Comparison of ENCODE assay signal across 8 cellular contexts in genomic region chr15:74614744-74615312, GRCh38. TPM values are rescaled to one million over a fixed set of nuclear protein-coding genes. Genes with fewer than 3 reads are reported as not detected.
DNase-seq lines count a peak whose midpoint lies in the region; ATAC-seq and TF ChIP-seq lines count a peak whose summit lies in the region.

No MANE protein-coding gene starts in this region.

- ATAC-seq in GM21423 (IDR thresholded peaks at IDR 0.05; ENCODE audit: unreplicated experiment), result peak; percentile 44
- peak; percentile 57 for ATAC-seq in activated naive CD8-positive, alpha-beta T cell treated with anti-CD3 and anti-CD28 coated beads, Interleukin-2, amount 50 U/mL, for 24 hours
- ATAC-seq in left cardiac atrium, result peak; percentile 83 to 84

- peaks cover 15% of the 10 kb centered on the region; the same call in 1 of the 2 replicates for H4K20me1 ChIP-seq in SU-DHL-6 (ENCODE audit: low read depth, low read length)

- no peaks in the 10 kb centered on the region for H3K9me3 ChIP-seq in Caco-2
- no peaks in the 10 kb centered on the region for H3K9me3 ChIP-seq in SU-DHL-6 (ENCODE audit: insufficient read depth, low read length)
- H3K9me3 ChIP-seq in vagina, result no peaks in the 10 kb centered on the region

- peak overlapping the region; percentile 92 for H3K9ac ChIP-seq in SU-DHL-6 (ENCODE audit: low read length)

- TSS peak; percentile 86 for BruUV-seq in Caco-2 (replicated peaks; lab: Mats Ljungman, UMichigan)

- H3K9me2 ChIP-seq in SU-DHL-6 (replicated peaks; ENCODE audit: insufficient read depth, low read length), result no peaks in the 10 kb centered on the region

- CTCF ChIA-PET in Caco-2 (lab: Charles Lee), result interaction anchor here (1.2 to 1.3 kb wide), 2 partner anchors 16 to 17 kb away, joined by 4 to 5 read pairs; no protein-coding TSS in a partner anchor

- DNase-seq in Caco-2, result peak; percentile 62 to 80
- DNase-seq in HuH-7 (ENCODE audit: low spot score), result peak; percentile 92
- peak; percentile 92 for DNase-seq in activated naive CD8-positive, alpha-beta T cell treated with anti-CD3 and anti-CD28 coated beads, Interleukin-2, amount 50 U/mL, for 24 hours
- DNase-seq in left cardiac atrium, result peak; percentile 89
- peak; percentile 83 for DNase-seq in putamen (ENCODE audit: low spot score)
- no peak for DNase-seq in vagina (ENCODE audit: extremely low spot score in 2 of 2)

- no peaks in the 10 kb centered on the region for H3K4me1 Mint-ChIP-seq in Caco-2 (ENCODE audit: low read depth, unreplicated experiment)
- H3K4me1 Mint-ChIP-seq in activated naive CD8-positive, alpha-beta T cell treated with anti-CD3 and anti-CD28 coated beads, Interleukin-2, amount 50 U/mL, for 24 hours, result peaks cover 49% of the 10 kb centered on the region

- peaks cover 9% of the 10 kb centered on the region; the same call in 1 of the 2 replicates for H3K4me1 ChIP-seq in Caco-2
- H3K4me1 ChIP-seq in vagina, result peaks cover 42% of the 10 kb centered on the region

- H3K36me3 ChIP-seq in Caco-2 (ENCODE audit: control insufficient read depth, insufficient read depth, low read length), result no peaks in the 10 kb centered on the region
- no peaks in the 10 kb centered on the region for H3K36me3 ChIP-seq in SU-DHL-6 (ENCODE audit: low read length)
- peaks cover 0 to 6% of the 10 kb centered on the region in 2 donors for H3K36me3 ChIP-seq in vagina

- POLR2A ChIA-PET in Caco-2 (lab: Charles Lee), result interaction anchor here (0.5 to 1.8 kb wide), 3 partner anchors 16 to 89 kb away, joined by 6 to 8 read pairs (median 8); partner anchors contain the start of gene ARID3B

- no peaks in the 10 kb centered on the region for H3K9me3 Mint-ChIP-seq in Caco-2 (ENCODE audit: unreplicated experiment)
- H3K9me3 Mint-ChIP-seq in activated naive CD8-positive, alpha-beta T cell treated with anti-CD3 and anti-CD28 coated beads, Interleukin-2, amount 50 U/mL, for 24 hours, result no peaks in the 10 kb centered on the region

- H3K79me2 ChIP-seq in SU-DHL-6 (ENCODE audit: insufficient read depth, low read length), result peaks cover 34% of the 10 kb centered on the region

- TF ChIP-seq POLR2A in vagina (IDR thresholded peaks at IDR 0.05), result peak in 1 of 2 donors; percentile 12

- no peaks in the 10 kb centered on the region for H3K27me3 Mint-ChIP-seq in Caco-2 (ENCODE audit: insufficient read depth, unreplicated experiment)
- no peaks in the 10 kb centered on the region for H3K27me3 Mint-ChIP-seq in activated naive CD8-positive, alpha-beta T cell treated with anti-CD3 and anti-CD28 coated beads, Interleukin-2, amount 50 U/mL, for 24 hours

- TF ChIP-seq CTCF in Caco-2 (IDR thresholded peaks at IDR 0.05; ENCODE audit: insufficient read depth in 1 of 2, low read depth in 1 of 2, low read length in 1 of 2, severe bottlenecking in 1 of 2, unreplicated experiment in 1 of 2) (no peak), SU-DHL-6 (IDR thresholded peaks at IDR 0.05; ENCODE audit: insufficient read depth, low read length, poor library complexity, severe bottlenecking) (no peak), vagina (IDR thresholded peaks at IDR 0.05) (no peak)

- intact Hi-C loops in Caco-2 (cut with micrococcal nuclease; ENCODE audit: unreplicated experiment) (loop anchor here (2.0 to 5.0 kb wide), 3 partner anchors 16 to 243 kb away; partner anchors contain the start of gene ARID3B), left cardiac atrium (cut with DNase I) (loop anchor here (5.0 to 10.0 kb wide), 2 partner anchors 73 to 150 kb away; partner anchors contain the start of genes ARID3B (in 1 of the 2) and UBL7 (in 1 of the 2)), vagina (cut with DNase I) (loop anchor here (5.0 kb wide), 1 partner anchor 68 kb away; no protein-coding TSS in a partner anchor)

- H3K27me3 ChIP-seq in Caco-2 (replicated peaks; ENCODE audit: control insufficient read depth, insufficient read depth, low read length) (no peaks in the 10 kb centered on the region), SU-DHL-6 (ENCODE audit: low read length) (no peaks in the 10 kb centered on the region), vagina (no peaks in the 10 kb centered on the region)

- peak overlapping the region; percentile 80 for H2AFZ ChIP-seq in SU-DHL-6 (ENCODE audit: low read depth, low read length, severe bottlenecking)

- peak overlapping the region; percentile 82 for H3K27ac Mint-ChIP-seq in Caco-2 (ENCODE audit: unreplicated experiment)
- peak overlapping the region; percentile 95 for H3K27ac Mint-ChIP-seq in activated naive CD8-positive, alpha-beta T cell treated with anti-CD3 and anti-CD28 coated beads, Interleukin-2, amount 50 U/mL, for 24 hours

- H3K36me3 Mint-ChIP-seq in Caco-2 (ENCODE audit: insufficient read depth, unreplicated experiment), result peaks cover 23% of the 10 kb centered on the region
- peaks cover 10% of the 10 kb centered on the region for H3K36me3 Mint-ChIP-seq in activated naive CD8-positive, alpha-beta T cell treated with anti-CD3 and anti-CD28 coated beads, Interleukin-2, amount 50 U/mL, for 24 hours (ENCODE audit: low read depth)

- H3K27ac ChIP-seq in SU-DHL-6 (ENCODE audit: low read depth, low read length) (peak overlapping the region; percentile 88), vagina (peak overlapping the region; percentile 91)

- H3K4me2 ChIP-seq in SU-DHL-6 (ENCODE audit: low read depth, low read length, poor library complexity, severe bottlenecking), result peak overlapping the region; percentile 96

- H3K4me3 ChIP-seq in Caco-2 (ENCODE audit: low read depth, low read length) (peak overlapping the region; percentile 94), SU-DHL-6 (ENCODE audit: insufficient read depth, low read length, poor library complexity, severe bottlenecking) (peak overlapping the region; percentile 84), vagina (peak overlapping the region; percentile 95 to 98)

- H3F3A ChIP-seq in SU-DHL-6 (ENCODE audit: insufficient read depth), result peaks cover 5% of the 10 kb centered on the region

- H3K4me3 Mint-ChIP-seq in Caco-2 (ENCODE audit: unreplicated experiment), result peak overlapping the region; percentile 86
- peak overlapping the region; percentile 92 for H3K4me3 Mint-ChIP-seq in activated naive CD8-positive, alpha-beta T cell treated with anti-CD3 and anti-CD28 coated beads, Interleukin-2, amount 50 U/mL, for 24 hours

RNA-seq across cellular contexts. Expression of gene CLK3, which starts 0.8 kb away (rescaled TPM):
- total RNA-seq in Caco-2 (2022), result 49.4 and 54.5 TPM in 2 replicates
- total RNA-seq in left cardiac atrium, result 10 to 100 TPM; 44.2 to 44.3 TPM
- total RNA-seq in vagina, result 89.1 TPM

Comparison
In these comparisons a context has a peak if more than half of its experiments do, and no peak if none do; other contexts are left out.
1. DNase-seq: peak in Caco-2 (2 of 2), HuH-7 (single experiment), activated naive CD8-positive, alpha-beta T cell treated with anti-CD3 and anti-CD28 coated beads, Interleukin-2, amount 50 U/mL, for 24 hours (single experiment), left cardiac atrium (single experiment) and putamen (single experiment); none in vagina (0 of 2).
2. Peak in every context shown above with its lines, with median percentiles within 50 percentile points of each other: H3K4me3 ChIP-seq and ATAC-seq.